In genomic region chr12:121711237-121711924, GRCh38 we compare ENCODE assay signal across 8 cellular contexts. TPM values are rescaled to one million over a fixed set of nuclear protein-coding genes. Genes with fewer than 3 reads are reported as not detected.
DNase-seq lines count a peak whose midpoint lies in the region; ATAC-seq, FAIRE-seq and TF ChIP-seq lines count a peak whose summit lies in the region.
"Not testable (repeated sequence)": the region's sequence is repeated elsewhere in the genome, so short reads cannot be mapped to it uniquely, and the experiment has no call there.

No MANE protein-coding gene starts in this region.

- H3K4me1 Mint-ChIP-seq in CD8-positive, alpha-beta memory T cell, result peaks cover 14 to 26% (median 18%) of the 10 kb centered on the region in 3 donors
- peaks cover 25% of the 10 kb centered on the region for H3K4me1 Mint-ChIP-seq in WTC11

- TF ChIP-seq EP300 in GM12878 (IDR thresholded peaks at IDR 0.05; ENCODE audit: borderline replicate concordance in 1 of 2, control insufficient read depth in 1 of 2, low read depth in 2 of 2, low read length in 2 of 2); transverse colon (IDR thresholded peaks at IDR 0.05; ENCODE audit: low read depth): not testable (repeated sequence)

- BruUV-seq in GM12878 (replicated peaks; lab: Mats Ljungman, UMichigan), result not testable (repeated sequence)

- intact Hi-C loops in GM12878 (cut with micrococcal nuclease; ENCODE audit: unreplicated experiment); lower lobe of right lung (cut with DNase I); transverse colon (cut with DNase I; ENCODE audit: low total_unique reads): not testable (repeated sequence)

- not testable (repeated sequence) for TF ChIP-seq RAD21 in GM12878 (IDR thresholded peaks at IDR 0.05; ENCODE audit: insufficient read depth, low read depth, low read length)

- peaks cover 14% of the 10 kb centered on the region for H3K79me2 ChIP-seq in GM12878 (ENCODE audit: control insufficient read depth, insufficient read depth, low read length)

- H3K27ac Mint-ChIP-seq in CD8-positive, alpha-beta memory T cell, result peak overlapping the region; percentile 80 to 99 (median 92)
- not testable (repeated sequence) for H3K27ac Mint-ChIP-seq in WTC11

- not testable (repeated sequence) for H4K20me1 ChIP-seq in GM12878 (ENCODE audit: control insufficient read depth, insufficient read depth)

- peak overlapping the region; percentile 70 for H3K27ac ChIP-seq in CD8-positive, alpha-beta memory T cell (ENCODE audit: low read depth, low read length)
- not testable (repeated sequence) for H3K27ac ChIP-seq in GM12878 (ENCODE audit: control insufficient read depth, insufficient read depth)
- H3K27ac ChIP-seq in lower lobe of right lung, result peak overlapping the region; percentile 92
- H3K27ac ChIP-seq in rectal smooth muscle tissue (ENCODE audit: low read depth, low read length), result peak overlapping the region; percentile 76
- H3K27ac ChIP-seq in transverse colon, result peak overlapping the region; percentile 87 to 92 (median 89)

- peak overlapping the region; percentile 89 for H3K4me3 ChIP-seq in CD8-positive, alpha-beta memory T cell (ENCODE audit: low read length)
- not testable (repeated sequence) for H3K4me3 ChIP-seq in GM12878
- H3K4me3 ChIP-seq in fibroblast of pulmonary artery (replicated peaks; ENCODE audit: low read depth, low read length) (peak overlapping the region; percentile 89), lower lobe of right lung (peak overlapping the region; percentile 97), rectal smooth muscle tissue (ENCODE audit: low read length) (peak overlapping the region; percentile 96), transverse colon (peak overlapping the region in 2 of 4 donors; percentile 69 to 86)

- CTCF ChIA-PET in CD8-positive, alpha-beta memory T cell (lab: Charles Lee), result interaction anchor here (0.6 to 2.9 kb wide), 11 partner anchors 9 to 939 kb away, joined by 3 to 42 read pairs (median 6); partner anchors contain the start of genes ORAI1, PSMD9 and RHOF
- CTCF ChIA-PET in WTC11 (lab: Charles Lee) (interaction anchor here (0.8 to 3.5 kb wide), 8 partner anchors 13 to 269 kb away, joined by 3 to 32 read pairs (median 8); partner anchors contain the start of gene RHOF), GM12878 (lab: Yijun Ruan, JAX) (interaction anchor here (1.2 to 2.7 kb wide), 3 partner anchors 62 to 84 kb away, joined by 3 to 23 read pairs (median 19); partner anchors contain the start of gene RHOF)

- not testable (repeated sequence) for H3K9ac ChIP-seq in GM12878 (ENCODE audit: control insufficient read depth, insufficient read depth, low read length); rectal smooth muscle tissue (ENCODE audit: low read length)

- POLR2A ChIA-PET in CD8-positive, alpha-beta memory T cell (lab: Charles Lee), result interaction anchor here (0.5 to 2.5 kb wide), 9 partner anchors 25 to 243 kb away, joined by 3 to 13 read pairs (median 4); partner anchors contain the start of gene RHOF
- POLR2A ChIA-PET in WTC11 (lab: Charles Lee) (interaction anchor here (0.6 to 1.9 kb wide), 3 partner anchors 84 to 101 kb away, joined by 3 to 11 read pairs (median 4); no protein-coding TSS in a partner anchor), GM12878 (lab: Charles Lee) (interaction anchor here (0.6 to 1.9 kb wide), 9 partner anchors 9 to 768 kb away, joined by 3 to 10 read pairs (median 4); partner anchors contain the start of gene RHOF)

- not testable (repeated sequence) for H3K36me3 ChIP-seq in CD8-positive, alpha-beta memory T cell (ENCODE audit: insufficient read depth, low read length); GM12878 (ENCODE audit: control insufficient read depth in 2 of 2, insufficient read depth in 2 of 2, low read length in 1 of 2); lower lobe of right lung; rectal smooth muscle tissue (ENCODE audit: control insufficient read depth, insufficient read depth, low read length); transverse colon

- TF ChIP-seq CTCF in WTC11 (IDR thresholded peaks at IDR 0.05); GM12878 (IDR thresholded peaks at IDR 0.05 in 2 of 3, conservative IDR thresholded peaks at IDR 0.05 in 1 of 3; ENCODE audit: control insufficient read depth in 2 of 3, extremely low read depth in 1 of 3, insufficient read depth in 1 of 3, low read depth in 3 of 3, low read length in 3 of 3); fibroblast of pulmonary artery (IDR thresholded peaks at IDR 0.05; ENCODE audit: low read length, missing control alignments); lower lobe of right lung (IDR thresholded peaks at IDR 0.05); transverse colon (IDR thresholded peaks at IDR 0.05): not testable (repeated sequence)

- not testable (repeated sequence) for H3K9me3 Mint-ChIP-seq in CD8-positive, alpha-beta memory T cell; WTC11

- TF ChIP-seq POLR2A in GM12878 (IDR thresholded peaks at IDR 0.05; ENCODE audit: low read depth, low read length); transverse colon (IDR thresholded peaks at IDR 0.05): not testable (repeated sequence)

- peaks cover 0 to 12% (median 0%) of the 10 kb centered on the region in 3 donors for H3K36me3 Mint-ChIP-seq in CD8-positive, alpha-beta memory T cell
- H3K36me3 Mint-ChIP-seq in WTC11, result not testable (repeated sequence)

- not testable (repeated sequence) for H2AFZ ChIP-seq in GM12878 (ENCODE audit: control insufficient read depth, low read depth, low read length)

- WGBS in GM12878 (ENCODE audit: insufficient coverage, insufficient replicate concordance, low lambda C conversion rate, missing lambda C conversion rate), result 73% methylated on average over 20 of the region's 20 CpGs
- WGBS in transverse colon (ENCODE audit: low coverage in 1 of 2), 2 donors, result 60 to 62% methylated on average over 3 to 20 of the region's 20 CpGs

- H3K27me3 Mint-ChIP-seq in CD8-positive, alpha-beta memory T cell; WTC11 (ENCODE audit: low read depth): not testable (repeated sequence)

- peaks cover 17% of the 10 kb centered on the region for H3K4me1 ChIP-seq in CD8-positive, alpha-beta memory T cell (ENCODE audit: insufficient read depth, low read length)
- peaks cover 17% of the 10 kb centered on the region; the same call in 1 of the 2 replicates for H3K4me1 ChIP-seq in GM12878 (ENCODE audit: control insufficient read depth, insufficient read depth, low read length)
- peaks cover 23% of the 10 kb centered on the region for H3K4me1 ChIP-seq in lower lobe of right lung
- not testable (repeated sequence) for H3K4me1 ChIP-seq in rectal smooth muscle tissue (ENCODE audit: control insufficient read depth, insufficient read depth, low read length)
- peaks cover 9 to 20% (median 18%) of the 10 kb centered on the region in 4 donors for H3K4me1 ChIP-seq in transverse colon

- H3K27me3 ChIP-seq in CD8-positive, alpha-beta memory T cell (ENCODE audit: insufficient read depth, low read length, poor library complexity, severe bottlenecking); GM12878 (replicated peaks in 1 of 2; ENCODE audit: control insufficient read depth in 2 of 2, insufficient read depth in 2 of 2, low read length in 1 of 2); lower lobe of right lung (ENCODE audit: low read depth); rectal smooth muscle tissue (ENCODE audit: control insufficient read depth, insufficient read depth, low read length); transverse colon: not testable (repeated sequence)

- ATAC-seq in WTC11, GM12878: not testable (repeated sequence)
- peak; percentile 75 to 82 for ATAC-seq in lower lobe of right lung

- peak overlapping the region; percentile 92 to 99 (median 95) for H3K4me3 Mint-ChIP-seq in CD8-positive, alpha-beta memory T cell
- peak overlapping the region; percentile 90 for H3K4me3 Mint-ChIP-seq in WTC11

- DNase-seq in CD8-positive, alpha-beta memory T cell, result peak in 4 of 5 donors; percentile 5 to 59 (median 29)
- DNase-seq in M059J (ENCODE audit: low read depth) (peak; percentile 35), fibroblast of pulmonary artery (ENCODE audit: low read depth) (peak; percentile 33), lower lobe of right lung (peak; percentile 73), transverse colon (peak; percentile 28)
- DNase-seq in WTC11 (ENCODE audit: low spot score); GM12878 (ENCODE audit: low read depth, low spot score): not testable (repeated sequence)

- SMC1A ChIA-PET in GM12878 (lab: Charles Lee; ENCODE audit: uncharacterized antibody, unreplicated experiment), result interaction anchor here (0.6 to 3.6 kb wide), 8 partner anchors 10 to 331 kb away, joined by 3 to 14 read pairs (median 4); no protein-coding TSS in a partner anchor

- FAIRE-seq in GM12878 (lab: Jason Lieb, UNC), result not testable (repeated sequence)

- in situ Hi-C loops in GM12878 (cut with MboI); transverse colon (cut with MboI; ENCODE audit: low pct_ligation_motif_present in 1 of 4, low pct_unique_long_range_greater_than_20kb in 1 of 4, low sequenced_read_pairs in 3 of 4): not testable (repeated sequence)

- H3K4me2 ChIP-seq in GM12878 (ENCODE audit: control insufficient read depth, insufficient read depth), result peak overlapping the region; percentile 86

- H3K9me3 ChIP-seq in CD8-positive, alpha-beta memory T cell (ENCODE audit: low read length); GM12878 (replicated peaks; ENCODE audit: control insufficient read depth, insufficient read depth, low read length); lower lobe of right lung; transverse colon: not testable (repeated sequence)

- RAD21 ChIA-PET in GM12878 (lab: Charles Lee; ENCODE audit: unreplicated experiment), result interaction anchor here (2.6 to 4.1 kb wide), 2 partner anchors 62 to 82 kb away, joined by 9 to 32 read pairs; partner anchors contain the start of gene RHOF

RNA-seq across cellular contexts. Expression of gene TMEM120B, which starts 1.2 kb away (rescaled TPM):
- total RNA-seq in CD8-positive, alpha-beta memory T cell, result 10 to 100 TPM; 12.5 to 15.2 TPM
- 3.9 TPM for polyA plus RNA-seq in CD8-positive, alpha-beta memory T cell
- 6.3 and 8.3 TPM in 2 replicates for total RNA-seq in M059J (2014; rRNA removed; shearing (Covaris generic))
- 30.7 to 36.9 TPM (median 33.6 TPM) in 3 replicates for total RNA-seq in WTC11 (2021)
- 27.9 and 29.7 TPM in 2 replicates for total RNA-seq in GM12878 (2013; cell fraction: nucleolus; rRNA removed)
- 5.8 and 6.1 TPM in 2 replicates for total RNA-seq in GM12878 (2014; rRNA removed)
- 3.8 and 4.0 TPM in 2 replicates for total RNA-seq in GM12878 (2014; rRNA removed; fragmentation: Illumina TruSeq; extraction: Trizol)
- total RNA-seq in GM12878 (2021), result 9.3 and 10.4 TPM in 2 replicates
- 3.4 TPM for polyA plus RNA-seq in GM12878 (2011; ENCODE audit: low read depth)
- 4.1 and 6.6 TPM in 2 replicates for polyA plus RNA-seq in GM12878 (2011; rRNA removed)
- polyA plus RNA-seq in GM12878 (2011; cell fraction: cytosol; rRNA removed), result 4.9 and 9.7 TPM in 2 replicates
- polyA plus RNA-seq in GM12878 (2011; cell fraction: nucleus; rRNA removed), result 38.4 and 42.1 TPM in 2 replicates
- 6.3 and 6.8 TPM in 2 replicates for polyA plus RNA-seq in GM12878 (2012)
- polyA plus RNA-seq in GM12878 (2014; fragmentation: Illumina TruSeq; extraction: Trizol), result 3.8 and 4.2 TPM in 2 replicates
- 10 to 100 TPM; 11.3 to 26.2 TPM for polyA plus RNA-seq in GM12878 (2014; fragmentation: Nextera tagmentation; extraction: Ambion mirVana)
- 11.4 and 13.7 TPM in 2 replicates for polyA plus RNA-seq in GM12878 (2014; rRNA removed)
- polyA plus RNA-seq in GM12878 (2016; fragmentation: Nextera tagmentation; extraction: Ambion mirVana), result 10 to 100 TPM in 1 of 2 experiments, 1 to 10 TPM in 1; 8.3 to 10.1 TPM
- 9.6 and 10.8 TPM in 2 replicates for polyA minus RNA-seq in GM12878 (2011; rRNA and poly(A)+ RNA removed)
- polyA minus RNA-seq in GM12878 (2011; cell fraction: cytosol; rRNA and poly(A)+ RNA removed), result 3.2 and 4.3 TPM in 2 replicates
- polyA minus RNA-seq in GM12878 (2011; cell fraction: nucleus; rRNA and poly(A)+ RNA removed), result 5.4 and 9.6 TPM in 2 replicates
- 13.4 TPM for total RNA-seq in lower lobe of right lung
- 10 to 100 TPM in 1 of 4 donors, 1 to 10 TPM in 3; 1.9 to 19.9 (median 4.5) TPM for total RNA-seq in transverse colon

RNA-seq across cellular contexts. Expression of gene MORN3, which starts 41.9 kb away (rescaled TPM):
- total RNA-seq in CD8-positive, alpha-beta memory T cell, result 1 to 10 TPM; 1.8 to 2.5 TPM
- polyA plus RNA-seq in CD8-positive, alpha-beta memory T cell, result 6.5 TPM
- total RNA-seq in M059J (2014; rRNA removed; shearing (Covaris generic)), result 0.25 TPM in 1 of 2 replicates, not detected in the other
- total RNA-seq in WTC11 (2021), result 0.37 to 0.80 TPM (median 0.50 TPM) in 3 replicates
- not detected in 2 replicates for total RNA-seq in GM12878 (2013; cell fraction: nucleolus; rRNA removed)
- 0.11 and 0.17 TPM in 2 replicates for total RNA-seq in GM12878 (2014; rRNA removed)
- total RNA-seq in GM12878 (2014; rRNA removed; fragmentation: Illumina TruSeq; extraction: Trizol), result 0.13 and 0.28 TPM in 2 replicates
- 0.15 and 0.19 TPM in 2 replicates for total RNA-seq in GM12878 (2021)
- polyA plus RNA-seq in GM12878 (2011; ENCODE audit: low read depth), result 0.21 TPM
- 0.34 and 0.37 TPM in 2 replicates for polyA plus RNA-seq in GM12878 (2011; rRNA removed)
- polyA plus RNA-seq in GM12878 (2011; cell fraction: cytosol; rRNA removed), result 0.16 and 0.18 TPM in 2 replicates
- 0.07 and 0.10 TPM in 2 replicates for polyA plus RNA-seq in GM12878 (2011; cell fraction: nucleus; rRNA removed)
- 0.27 and 0.34 TPM in 2 replicates for polyA plus RNA-seq in GM12878 (2012)
- 0.11 and 0.18 TPM in 2 replicates for polyA plus RNA-seq in GM12878 (2014; fragmentation: Illumina TruSeq; extraction: Trizol)
- polyA plus RNA-seq in GM12878 (2014; fragmentation: Nextera tagmentation; extraction: Ambion mirVana), result under 1 TPM; 0.24 to 0.31 TPM
- 0.08 and 0.11 TPM in 2 replicates for polyA plus RNA-seq in GM12878 (2014; rRNA removed)
- under 1 TPM; 0.14 to 0.16 TPM for polyA plus RNA-seq in GM12878 (2016; fragmentation: Nextera tagmentation; extraction: Ambion mirVana)
- polyA minus RNA-seq in GM12878 (2011; rRNA and poly(A)+ RNA removed), result not detected in 2 replicates
- polyA minus RNA-seq in GM12878 (2011; cell fraction: cytosol; rRNA and poly(A)+ RNA removed), result not detected in 2 replicates
- polyA minus RNA-seq in GM12878 (2011; cell fraction: nucleus; rRNA and poly(A)+ RNA removed), result not detected in 2 replicates
- total RNA-seq in lower lobe of right lung, result 2.1 TPM
- total RNA-seq in transverse colon, result under 1 TPM in 1 of 4 donors, not detected in 3; 0.48 TPM
